Comparison of ENCODE assay signal across 19 cellular contexts in genomic region chr13:72144625-72145024, GRCh38.
A peak's percentile ranks its signal among the peaks of the same experiment; 100 is the strongest.
DNase-seq lines count a peak whose midpoint lies in the region; ATAC-seq, FAIRE-seq and TF ChIP-seq lines count a peak whose summit lies in the region.
"Had no signal": no experiment of that assay in that cellular context is flagged by ENCODE, and none has a peak within 500 bp of the region (broad histone marks: within the 10 kb centered on the region; RNA-seq: fewer than 3 reads in every experiment).

No MANE protein-coding gene starts in this region.

- H3K27me3 ChIP-seq in mesenchymal stem cell (ENCODE audit: control insufficient read depth in 1 of 2, insufficient read depth in 1 of 2, low read length in 2 of 2) (no peaks in the 10 kb centered on the region), MM.1S (replicated peaks; ENCODE audit: insufficient read depth, low read length) (no peaks in the 10 kb centered on the region)
- H3K27me3 ChIP-seq: BLaER1 had no signal

- H3K23ac ChIP-seq in mesenchymal stem cell (ENCODE audit: low read length in 2 of 2) = no peak overlapping the region

- POLR2A ChIA-PET in RWPE1 (lab: Yijun Ruan, JAX; ENCODE audit: low non-redundant PET) = no interaction called here

- H3K36me3 ChIP-seq in mesenchymal stem cell (ENCODE audit: control insufficient read depth in 1 of 2, insufficient read depth in 2 of 2, low read depth in 1 of 2, low read length in 2 of 2) (no peaks in the 10 kb centered on the region), MM.1S (replicated peaks; ENCODE audit: insufficient read depth, low read length) (no peaks in the 10 kb centered on the region)
- H3K36me3 ChIP-seq: BLaER1 had no signal

- no peak overlapping the region for H3K4me2 ChIP-seq in mesenchymal stem cell (ENCODE audit: low read length, poor library complexity, severe bottlenecking)
- no peak overlapping the region for H3K4me2 ChIP-seq in MM.1S (ENCODE audit: low read depth, low read length)
- H3K4me2 ChIP-seq: BLaER1 had no signal

- no peak overlapping the region for H4K91ac ChIP-seq in mesenchymal stem cell (ENCODE audit: low read length)

- FAIRE-seq in RCC 7860 (lab: Jason Lieb, UNC) = no peak
- FAIRE-seq: GM12892, H54 had no signal

- H3K9ac ChIP-seq in mesenchymal stem cell (ENCODE audit: low read length) = no peak overlapping the region
- no peak overlapping the region for H3K9ac ChIP-seq in MM.1S (ENCODE audit: low read length)
- H3K9ac ChIP-seq: BLaER1, GM23248 had no signal

- no peaks in the 10 kb centered on the region for H3K9me3 ChIP-seq in mesenchymal stem cell (ENCODE audit: control insufficient read depth, low read length)
- no peaks in the 10 kb centered on the region for H3K9me3 ChIP-seq in MM.1S (replicated peaks; ENCODE audit: insufficient read depth, low read length)
- H3K9me3 ChIP-seq: BLaER1, Caco-2 had no signal

- H3K27ac Mint-ChIP-seq in chondrocyte (ENCODE audit: unreplicated experiment) = peak overlapping the region; percentile 42
- no peak overlapping the region for H3K27ac Mint-ChIP-seq in activated CD8-positive, alpha-beta memory T cell treated with anti-CD3 and anti-CD28 coated beads, Interleukin-2, amount 10 ng/mL, durations not matched to agents 7 days and 5 days
- H3K27ac Mint-ChIP-seq: CD8-positive, alpha-beta memory T cell had no signal

- no peak overlapping the region for H3K4me3 Mint-ChIP-seq in chondrocyte (ENCODE audit: unreplicated experiment)
- H3K4me3 Mint-ChIP-seq in activated CD8-positive, alpha-beta memory T cell treated with anti-CD3 and anti-CD28 coated beads, Interleukin-2, amount 10 ng/mL, durations not matched to agents 7 days and 5 days = no peak overlapping the region
- H3K4me3 Mint-ChIP-seq: CD8-positive, alpha-beta memory T cell had no signal

- H3K18ac ChIP-seq in mesenchymal stem cell (ENCODE audit: low read depth in 1 of 2, low read length in 2 of 2) = no peak overlapping the region

- H3K4me3 ChIP-seq in mesenchymal stem cell (ENCODE audit: insufficient read depth in 1 of 2, low read depth in 1 of 2, low read length in 2 of 2) (no peak overlapping the region), MM.1S (ENCODE audit: low read length) (no peak overlapping the region)
- H3K4me3 ChIP-seq: BLaER1, GM23248 had no signal

- H3K4me1 Mint-ChIP-seq in chondrocyte (ENCODE audit: low read depth) = peaks cover 30% of the 10 kb centered on the region
- no peaks in the 10 kb centered on the region for H3K4me1 Mint-ChIP-seq in activated CD8-positive, alpha-beta memory T cell treated with anti-CD3 and anti-CD28 coated beads, Interleukin-2, amount 10 ng/mL, durations not matched to agents 7 days and 5 days
- H3K4me1 Mint-ChIP-seq: CD8-positive, alpha-beta memory T cell had no signal

- no peak overlapping the region for H2BK5ac ChIP-seq in mesenchymal stem cell (ENCODE audit: low read depth, low read length, poor library complexity, severe bottlenecking)

- H3K14ac ChIP-seq in mesenchymal stem cell (ENCODE audit: low read length in 2 of 2) = no peak overlapping the region

- no peaks in the 10 kb centered on the region for H3K36me3 Mint-ChIP-seq in chondrocyte (ENCODE audit: low read depth)
- no peaks in the 10 kb centered on the region for H3K36me3 Mint-ChIP-seq in activated CD8-positive, alpha-beta memory T cell treated with anti-CD3 and anti-CD28 coated beads, Interleukin-2, amount 10 ng/mL, durations not matched to agents 7 days and 5 days
- H3K36me3 Mint-ChIP-seq: CD8-positive, alpha-beta memory T cell had no signal

- H4K20me1 ChIP-seq in MM.1S (ENCODE audit: insufficient read depth, low read length) = no peaks in the 10 kb centered on the region
- H4K20me1 ChIP-seq: BLaER1 had no signal

- no peaks in the 10 kb centered on the region for H3K79me2 ChIP-seq in MM.1S (ENCODE audit: low read length)

- H4K8ac ChIP-seq in mesenchymal stem cell (ENCODE audit: low read length) = no peak overlapping the region

- no peaks in the 10 kb centered on the region for H3K9me3 Mint-ChIP-seq in chondrocyte (ENCODE audit: low read depth)
- H3K9me3 Mint-ChIP-seq in activated CD8-positive, alpha-beta memory T cell treated with anti-CD3 and anti-CD28 coated beads, Interleukin-2, amount 10 ng/mL, durations not matched to agents 7 days and 5 days (ENCODE audit: low read depth) = peaks cover 5% of the 10 kb centered on the region

- H3K27me3 Mint-ChIP-seq in chondrocyte (ENCODE audit: low read depth) = no peaks in the 10 kb centered on the region
- H3K27me3 Mint-ChIP-seq in activated CD8-positive, alpha-beta memory T cell treated with anti-CD3 and anti-CD28 coated beads, Interleukin-2, amount 10 ng/mL, durations not matched to agents 7 days and 5 days = no peaks in the 10 kb centered on the region
- H3K27me3 Mint-ChIP-seq: CD8-positive, alpha-beta memory T cell had no signal

- no peak overlapping the region for H2AK5ac ChIP-seq in mesenchymal stem cell (ENCODE audit: low read length, severe bottlenecking)

- H3K79me1 ChIP-seq in mesenchymal stem cell (replicated peaks; ENCODE audit: low read length, poor library complexity, severe bottlenecking) = no peaks in the 10 kb centered on the region

- no peak overlapping the region for H2BK12ac ChIP-seq in mesenchymal stem cell (ENCODE audit: low read length in 2 of 2)

- H2BK120ac ChIP-seq in mesenchymal stem cell (ENCODE audit: low read depth, low read length) = no peak overlapping the region

- no peaks in the 10 kb centered on the region for H3F3A ChIP-seq in MM.1S (ENCODE audit: insufficient read depth, low read length)

- H3K27ac ChIP-seq in RWPE1 (no peak overlapping the region), mesenchymal stem cell (ENCODE audit: low read length, poor library complexity, severe bottlenecking) (peak overlapping the region; percentile 25), MM.1S (ENCODE audit: low read length) (no peak overlapping the region)
- H3K27ac ChIP-seq: BLaER1, GM23248, HL-60 had no signal

- H3K4me1 ChIP-seq in mesenchymal stem cell (ENCODE audit: control insufficient read depth, insufficient read depth, low read depth, low read length) (no peaks in the 10 kb centered on the region), MM.1S (ENCODE audit: low read length) (no peaks in the 10 kb centered on the region)
- H3K4me1 ChIP-seq: BLaER1, Caco-2 had no signal

- no peak overlapping the region for H2BK15ac ChIP-seq in mesenchymal stem cell (ENCODE audit: low read depth, poor library complexity, severe bottlenecking)

- no peak overlapping the region for H3K4ac ChIP-seq in mesenchymal stem cell (ENCODE audit: low read depth in 1 of 2, low read length in 2 of 2)

- no peaks in the 10 kb centered on the region for H3K9me2 ChIP-seq in MM.1S (replicated peaks; ENCODE audit: insufficient read depth, low read length)

- CTCF ChIA-PET in RWPE1 (lab: Yijun Ruan, JAX) = no interaction called here
- CTCF ChIA-PET in activated CD8-positive, alpha-beta memory T cell treated with anti-CD3 and anti-CD28 coated beads, Interleukin-2, amount 10 ng/mL, durations not matched to agents 7 days and 5 days (lab: Charles Lee) = no interaction called here

- ATAC-seq in activated CD8-positive, alpha-beta memory T cell treated with anti-CD3 and anti-CD28 coated beads, Interleukin-2, amount 10 ng/mL, durations not matched to agents 7 days and 5 days = no peak
- ATAC-seq: HCT116 had no signal

- H2AFZ ChIP-seq in mesenchymal stem cell (ENCODE audit: low read depth, low read length) (no peak overlapping the region), MM.1S (ENCODE audit: low read length) (no peak overlapping the region)
- H2AFZ ChIP-seq: GM23248 had no signal

- TF ChIP-seq CTCF in RWPE1 (conservative IDR thresholded peaks at IDR 0.05; ENCODE audit: low read depth) = no peak
- TF ChIP-seq CTCF in chondrocyte (IDR thresholded peaks at IDR 0.05) = no peak
- TF ChIP-seq CTCF in MM.1S (IDR thresholded peaks at IDR 0.05; ENCODE audit: low read length) = no peak

- DNase-seq in ELR (ENCODE audit: low read depth) (peak; percentile 23), RWPE1 (ENCODE audit: low spot score) (peak; percentile 3), chondrocyte (ENCODE audit: low spot score) (no peak), mesenchymal stem cell (no peak), RCC 7860 (ENCODE audit: low spot score) (no peak), MM.1S (no peak), DMS53 treated with DMSO at 0.1 percent for 48 hours (lab: John Stamatoyannopoulos, UW; ENCODE audit: unreplicated experiment) (no peak)
- no peak for DNase-seq in activated CD8-positive, alpha-beta memory T cell treated with anti-CD3 and anti-CD28 coated beads, Interleukin-2, amount 10 ng/mL, durations not matched to agents 7 days and 5 days
- DNase-seq: 8988T; AML-193; Caco-2; CD8-positive, alpha-beta memory T cell; GM23248; IMR-90 had no signal

Comparison
In these comparisons a context has a peak if more than half of its experiments do, and no peak if none do; other contexts are left out.
1. DNase-seq: peak in ELR (single experiment) and RWPE1 (single experiment); none in chondrocyte (single experiment), mesenchymal stem cell (single experiment), RCC 7860 (single experiment), MM.1S (single experiment), activated CD8-positive, alpha-beta memory T cell treated with anti-CD3 and anti-CD28 coated beads, Interleukin-2, amount 10 ng/mL, durations not matched to agents 7 days and 5 days (single experiment) and DMS53 treated with DMSO at 0.1 percent for 48 hours (single experiment).